31 cellular contexts compared by ENCODE assay signal in the genomic region with DNA sequence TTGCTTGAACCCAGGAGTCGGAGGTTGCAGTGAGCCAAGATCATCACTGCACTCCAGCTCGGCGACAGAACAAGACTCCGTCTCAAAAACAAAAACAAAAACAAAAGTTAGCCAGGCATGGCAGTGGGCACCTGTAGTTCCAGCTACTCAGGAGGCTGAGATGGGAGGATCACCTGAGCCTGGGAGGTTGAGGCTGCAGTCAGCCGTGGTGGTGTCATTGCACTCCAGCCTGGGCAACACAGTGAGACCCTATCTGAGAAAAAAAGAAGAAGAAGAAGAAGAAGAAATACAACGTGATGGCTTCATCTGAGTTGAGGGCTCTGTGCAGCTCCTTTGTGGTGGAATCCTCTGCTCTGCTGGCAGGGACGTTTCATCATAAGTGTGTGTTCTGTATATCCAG. TPM values are rescaled to one million over a fixed set of nuclear protein-coding genes. Genes with fewer than 3 reads are reported as not detected.
"Had no signal": no experiment of that assay in that cellular context is flagged by ENCODE, and none has a peak within 500 bp of the region (broad histone marks: within the 10 kb centered on the region; RNA-seq: fewer than 3 reads in every experiment).

No MANE protein-coding gene starts in this region.

- H3K36me3 ChIP-seq: ovary, tibial nerve had no signal

- ATAC-seq: activated CD8-positive, alpha-beta T cell treated with anti-CD3 and anti-CD28 coated beads for 36 hours; activated naive CD8-positive, alpha-beta T cell treated with anti-CD3 and anti-CD28 coated beads, Interleukin-2, amount 50 U/mL, for 24 hours; activated T-cell treated with anti-CD3 and anti-CD28 coated beads, Interleukin-2, amount 50 U/mL, for 4 hours; activated T-helper 17 cell treated with anti-CD3 and anti-CD28 coated beads, Interleukin-2, amount 50 U/mL, for 72 hours; esophagus mucosa; foreskin keratinocyte had no signal

- H3K9me3 ChIP-seq: ovary, tibial nerve had no signal

- H3K27me3 ChIP-seq: hepatocyte, ovary, tibial nerve had no signal

- H3K27ac ChIP-seq: foreskin keratinocyte, ovary, VCaP had no signal

- H3K4me1 ChIP-seq: foreskin keratinocyte had no signal

- DNase-seq: activated CD4-positive, alpha-beta T cell treated with anti-CD3 and anti-CD28 coated beads, Interleukin-2, amount 10 ng/mL, durations not matched to agents 7 days and 5 days; activated CD4-positive, CD25-positive, alpha-beta regulatory T cell treated with anti-CD3 and anti-CD28 coated beads, Interleukin-2, amount 50 U/mL, for 72 hours; activated CD8-positive, alpha-beta T cell treated with anti-CD3 and anti-CD28 coated beads for 36 hours; activated gamma-delta T cell treated with Interleukin-2 at 50 U/mL for 16 hours; activated naive CD8-positive, alpha-beta T cell treated with anti-CD3 and anti-CD28 coated beads, Interleukin-2, amount 50 U/mL, for 24 hours; activated T-cell treated with anti-CD3 and anti-CD28 coated beads, Interleukin-2, amount 50 U/mL, for 4 hours; amygdala; central memory CD4-positive, alpha-beta T cell; foreskin keratinocyte; islet precursor cell; mammary epithelial cell; naive B cell; retina; stimulated activated CD4-positive, alpha-beta T cell treated with anti-CD3 and anti-CD28 coated beads, Interleukin-15, amount 100 ng/mL, for 24 hours; stimulated activated CD4-positive, alpha-beta T cell treated with anti-CD3 and anti-CD28 coated beads, Interleukin-2, amount 100 ng/mL, for 24 hours; stimulated activated naive CD4-positive, alpha-beta T cell; SW 1271; T-helper 9 cell had no signal

- H3K4me3 ChIP-seq: hepatocyte, ovary, tibial nerve had no signal

RNA-seq across cellular contexts. Expression of a gene that starts 10.0 kb away (rescaled TPM):
- total RNA-seq: activated T-cell treated with anti-CD3 and anti-CD28 coated beads, Interleukin-2, amount 50 U/mL, for 4 hours; endodermal cell; foreskin keratinocyte; mammary epithelial cell; progenitor cell of endocrine pancreas; temporal lobe had no signal
- polyA plus RNA-seq: foreskin keratinocyte, mammary epithelial cell, neural cell had no signal

RNA-seq across cellular contexts. Expression of a gene that starts 17.8 kb away (rescaled TPM):
- total RNA-seq: endodermal cell, esophagus mucosa, foreskin keratinocyte, hepatocyte, liver, mammary epithelial cell, mesothelial cell of epicardium, ovary, progenitor cell of endocrine pancreas, temporal lobe, tibial nerve, ureter had no signal
- polyA plus RNA-seq: foreskin keratinocyte, liver, mammary epithelial cell, neural cell had no signal

RNA-seq across cellular contexts. Expression of a gene that starts 56.6 kb away (rescaled TPM):
- total RNA-seq: endodermal cell, progenitor cell of endocrine pancreas had no signal
- polyA plus RNA-seq: mammary epithelial cell, neural cell had no signal
